37 cellular contexts compared by ENCODE assay signal in genomic region chr21:30740462-30740861, GRCh38. TPM values are rescaled to one million over a fixed set of nuclear protein-coding genes. Genes with fewer than 3 reads are reported as not detected.
"Had no signal": no experiment of that assay in that cellular context is flagged by ENCODE, and none has a peak within 500 bp of the region (broad histone marks: within the 10 kb centered on the region; RNA-seq: fewer than 3 reads in every experiment).

No MANE protein-coding gene starts in this region.

- ATAC-seq: activated CD8-positive, alpha-beta T cell treated with anti-CD3 and anti-CD28 coated beads for 36 hours; activated naive CD8-positive, alpha-beta T cell treated with anti-CD3 and anti-CD28 coated beads, Interleukin-2, amount 50 U/mL, for 24 hours; activated T-cell treated with anti-CD3 and anti-CD28 coated beads, Interleukin-2, amount 50 U/mL, for 4 hours; activated T-cell treated with anti-CD3 and anti-CD28 coated beads, Interleukin-2, amount 50 U/mL, for 72 hours; activated T-helper 17 cell treated with anti-CD3 and anti-CD28 coated beads, Interleukin-2, amount 50 U/mL, for 72 hours; T-helper 17 cell had no signal

- H3K4me3 ChIP-seq: ascending aorta, cardiac muscle cell had no signal

- H3K27me3 ChIP-seq: ascending aorta, cardiac muscle cell had no signal

- DNase-seq: activated B cell treated with CpG ODN at 0.5 μM for 24 hours; activated CD4-positive, alpha-beta memory T cell treated with anti-CD3 and anti-CD28 coated beads for 36 hours; activated CD4-positive, alpha-beta T cell treated with anti-CD3 and anti-CD28 coated beads for 4 hours; activated CD4-positive, alpha-beta T cell treated with anti-CD3 and anti-CD28 coated beads, Interleukin-2, amount 10 ng/mL, durations not matched to agents 24 days and 14 days; activated CD4-positive, alpha-beta T cell treated with anti-CD3 and anti-CD28 coated beads, Interleukin-2, amount 50 U/mL, for 1 hour; activated CD4-positive, alpha-beta T cell treated with anti-CD3 and anti-CD28 coated beads, Interleukin-2, amount 50 U/mL, for 4 hours; activated CD4-positive, CD25-positive, alpha-beta regulatory T cell treated with anti-CD3 and anti-CD28 coated beads, Interleukin-2, amount 50 U/mL, for 72 hours; activated CD8-positive, alpha-beta memory T cell treated with anti-CD3 and anti-CD28 coated beads, Interleukin-2, amount 50 U/mL, for 4 hours; activated CD8-positive, alpha-beta T cell treated with anti-CD3 and anti-CD28 coated beads for 36 hours; activated effector memory CD4-positive, alpha-beta T cell treated with anti-CD3 and anti-CD28 coated beads, Interleukin-2, amount 50 U/mL, for 16 hours; activated gamma-delta T cell treated with Interleukin-2 at 50 U/mL for 16 hours; activated naive CD4-positive, alpha-beta T cell; activated naive CD4-positive, alpha-beta T cell treated with anti-CD3 and anti-CD28 coated beads for 36 hours; activated naive CD8-positive, alpha-beta T cell treated with anti-CD3 and anti-CD28 coated beads, Interleukin-2, amount 10 ng/mL, durations not matched to agents 7 days and 5 days; activated naive CD8-positive, alpha-beta T cell treated with anti-CD3 and anti-CD28 coated beads, Interleukin-2, amount 50 U/mL, for 24 hours; activated T-cell treated with anti-CD3 and anti-CD28 coated beads for 4 hours; activated T-cell treated with anti-CD3 and anti-CD28 coated beads, Interleukin-2, amount 50 U/mL, for 1 hour; activated T-cell treated with anti-CD3 and anti-CD28 coated beads, Interleukin-2, amount 50 U/mL, for 4 hours; activated T-cell treated with anti-CD3 and anti-CD28 coated beads, Interleukin-2, amount 50 U/mL, for 72 hours; amygdala; anterior cingulate cortex; caudate nucleus; cerebellar nuclear complex; T-helper 17 cell; T1000 had no signal

- FAIRE-seq: bronchial epithelial cell, TTC549 had no signal

- H3K27ac ChIP-seq: ascending aorta, cardiac muscle cell, VCaP had no signal

- H3K4me1 ChIP-seq: ascending aorta had no signal

- H3K36me3 ChIP-seq: ascending aorta, cardiac muscle cell had no signal

- H3K9me3 ChIP-seq: ascending aorta had no signal

RNA-seq across cellular contexts. Expression of gene KRTAP21-2, which starts 6.6 kb away (rescaled TPM):
- total RNA-seq: activated B cell treated with CpG ODN at 0.5 μM for 24 hours; activated CD4-positive, alpha-beta memory T cell treated with anti-CD3 and anti-CD28 coated beads for 36 hours; activated CD4-positive, alpha-beta T cell treated with anti-CD3 and anti-CD28 coated beads, Interleukin-2, amount 10 ng/mL, durations not matched to agents 24 days and 14 days; activated CD8-positive, alpha-beta memory T cell treated with anti-CD3 and anti-CD28 coated beads for 36 hours; activated CD8-positive, alpha-beta T cell treated with anti-CD3 and anti-CD28 coated beads for 36 hours; activated naive CD4-positive, alpha-beta T cell treated with anti-CD3 and anti-CD28 coated beads for 36 hours; activated naive CD8-positive, alpha-beta T cell treated with anti-CD3 and anti-CD28 coated beads, Interleukin-2, amount 10 ng/mL, durations not matched to agents 7 days and 5 days; activated T-cell treated with anti-CD3 and anti-CD28 coated beads, Interleukin-2, amount 50 U/mL, for 4 hours; activated T-cell treated with anti-CD3 and anti-CD28 coated beads, Interleukin-2, amount 50 U/mL, for 72 hours; activated T-helper 1 cell treated with anti-CD3 and anti-CD28 coated beads, Interleukin-12 subunit alpha, Interleukin-12 subunit beta, Interleukin-2, Interleukin-4 antibody, amounts not matched to agents 30 ng/mL and 10 ng/mL and 1 ng/mL, durations not matched to agents 14 hours and 24 hours and 36 hours; activated T-helper 17 cell treated with anti-CD3 and anti-CD28 coated beads, Interleukin-2, amount 50 U/mL, for 72 hours; ascending aorta; bronchial epithelial cell; cardiac muscle cell; chondrocyte; T-helper 1 cell treated with Interleukin-12 subunit alpha and Interleukin-12 subunit beta and Interleukin-4 antibody, amounts not matched to agents 30 ng/mL and 1 ng/mL, for 36 hours; T-helper 17 cell; T-helper 2 cell treated with Interferon-gamma antibody and Interleukin-4, amounts not matched to agents 100 ng/mL and 5 ng/mL, for 36 hours had no signal
- polyA plus RNA-seq: adipose tissue, cardiac muscle cell had no signal

RNA-seq across cellular contexts. Expression of gene KRTAP21-1, which starts 14.8 kb away (rescaled TPM):
- total RNA-seq: activated B cell treated with CpG ODN at 0.5 μM for 24 hours; activated CD4-positive, alpha-beta memory T cell treated with anti-CD3 and anti-CD28 coated beads for 36 hours; activated CD4-positive, alpha-beta T cell treated with anti-CD3 and anti-CD28 coated beads, Interleukin-2, amount 10 ng/mL, durations not matched to agents 24 days and 14 days; activated CD8-positive, alpha-beta memory T cell treated with anti-CD3 and anti-CD28 coated beads for 36 hours; activated CD8-positive, alpha-beta T cell treated with anti-CD3 and anti-CD28 coated beads for 36 hours; activated naive CD4-positive, alpha-beta T cell treated with anti-CD3 and anti-CD28 coated beads for 36 hours; activated naive CD8-positive, alpha-beta T cell treated with anti-CD3 and anti-CD28 coated beads, Interleukin-2, amount 10 ng/mL, durations not matched to agents 7 days and 5 days; activated T-cell treated with anti-CD3 and anti-CD28 coated beads, Interleukin-2, amount 50 U/mL, for 4 hours; activated T-cell treated with anti-CD3 and anti-CD28 coated beads, Interleukin-2, amount 50 U/mL, for 72 hours; activated T-helper 1 cell treated with anti-CD3 and anti-CD28 coated beads, Interleukin-12 subunit alpha, Interleukin-12 subunit beta, Interleukin-2, Interleukin-4 antibody, amounts not matched to agents 30 ng/mL and 10 ng/mL and 1 ng/mL, durations not matched to agents 14 hours and 24 hours and 36 hours; activated T-helper 17 cell treated with anti-CD3 and anti-CD28 coated beads, Interleukin-2, amount 50 U/mL, for 72 hours; ascending aorta; bronchial epithelial cell; cardiac muscle cell; chondrocyte; T-helper 1 cell treated with Interleukin-12 subunit alpha and Interleukin-12 subunit beta and Interleukin-4 antibody, amounts not matched to agents 30 ng/mL and 1 ng/mL, for 36 hours; T-helper 17 cell; T-helper 2 cell treated with Interferon-gamma antibody and Interleukin-4, amounts not matched to agents 100 ng/mL and 5 ng/mL, for 36 hours had no signal
- polyA plus RNA-seq: adipose tissue, cardiac muscle cell had no signal

RNA-seq across cellular contexts. Expression of gene KRTAP21-3, which starts 21.9 kb away (rescaled TPM):
- total RNA-seq: activated B cell treated with CpG ODN at 0.5 μM for 24 hours; activated CD4-positive, alpha-beta memory T cell treated with anti-CD3 and anti-CD28 coated beads for 36 hours; activated CD4-positive, alpha-beta T cell treated with anti-CD3 and anti-CD28 coated beads, Interleukin-2, amount 10 ng/mL, durations not matched to agents 24 days and 14 days; activated CD8-positive, alpha-beta memory T cell treated with anti-CD3 and anti-CD28 coated beads for 36 hours; activated CD8-positive, alpha-beta T cell treated with anti-CD3 and anti-CD28 coated beads for 36 hours; activated naive CD4-positive, alpha-beta T cell treated with anti-CD3 and anti-CD28 coated beads for 36 hours; activated naive CD8-positive, alpha-beta T cell treated with anti-CD3 and anti-CD28 coated beads, Interleukin-2, amount 10 ng/mL, durations not matched to agents 7 days and 5 days; activated T-cell treated with anti-CD3 and anti-CD28 coated beads, Interleukin-2, amount 50 U/mL, for 4 hours; activated T-cell treated with anti-CD3 and anti-CD28 coated beads, Interleukin-2, amount 50 U/mL, for 72 hours; activated T-helper 1 cell treated with anti-CD3 and anti-CD28 coated beads, Interleukin-12 subunit alpha, Interleukin-12 subunit beta, Interleukin-2, Interleukin-4 antibody, amounts not matched to agents 30 ng/mL and 10 ng/mL and 1 ng/mL, durations not matched to agents 14 hours and 24 hours and 36 hours; activated T-helper 17 cell treated with anti-CD3 and anti-CD28 coated beads, Interleukin-2, amount 50 U/mL, for 72 hours; ascending aorta; bronchial epithelial cell; cardiac muscle cell; chondrocyte; T-helper 1 cell treated with Interleukin-12 subunit alpha and Interleukin-12 subunit beta and Interleukin-4 antibody, amounts not matched to agents 30 ng/mL and 1 ng/mL, for 36 hours; T-helper 17 cell; T-helper 2 cell treated with Interferon-gamma antibody and Interleukin-4, amounts not matched to agents 100 ng/mL and 5 ng/mL, for 36 hours had no signal
- polyA plus RNA-seq: adipose tissue, cardiac muscle cell had no signal
